Comparison of ENCODE assay signal across 6 cellular contexts in genomic region chr19:57812975-57813820, GRCh38. TPM values are rescaled to one million over a fixed set of nuclear protein-coding genes. Genes with fewer than 3 reads are reported as not detected.
A peak's percentile ranks its signal among the peaks of the same experiment; 100 is the strongest.
DNase-seq lines count a peak whose midpoint lies in the region; ATAC-seq and TF ChIP-seq lines count a peak whose summit lies in the region.
"Not testable (repeated sequence)": the region's sequence is repeated elsewhere in the genome, so short reads cannot be mapped to it uniquely, and the experiment has no call there.

No MANE protein-coding gene starts in this region.

- H3K36me3 Mint-ChIP-seq in GM23338 (ENCODE audit: low read depth) (peaks cover 33% of the 10 kb centered on the region), type B pancreatic cell (peaks cover 20% of the 10 kb centered on the region)
- H3K36me3 Mint-ChIP-seq in activated naive CD8-positive, alpha-beta T cell treated with anti-CD3 and anti-CD28 coated beads, Interleukin-2, amount 50 U/mL, for 24 hours (ENCODE audit: low read depth): peaks cover 32% of the 10 kb centered on the region
- H3K36me3 Mint-ChIP-seq in glutamatergic neuron (ENCODE audit: unreplicated experiment); neural crest cell (ENCODE audit: low read depth): not testable (repeated sequence)

- H3K4me3 ChIP-seq in GM23338: peak overlapping the region; percentile 84
- not testable (repeated sequence) for H3K4me3 ChIP-seq in SU-DHL-6 (ENCODE audit: insufficient read depth, low read length, poor library complexity, severe bottlenecking)

- H3K27me3 ChIP-seq in GM23338 (ENCODE audit: insufficient read depth); SU-DHL-6 (ENCODE audit: low read length): not testable (repeated sequence)

- H3F3A ChIP-seq in GM23338 (replicated peaks; ENCODE audit: low read depth); SU-DHL-6 (ENCODE audit: insufficient read depth): not testable (repeated sequence)

- not testable (repeated sequence) for H3K9me3 ChIP-seq in SU-DHL-6 (ENCODE audit: insufficient read depth, low read length)

- not testable (repeated sequence) for ATAC-seq in GM23338
- peak; percentile 17 for ATAC-seq in activated naive CD8-positive, alpha-beta T cell treated with anti-CD3 and anti-CD28 coated beads, Interleukin-2, amount 50 U/mL, for 24 hours

- H3K79me2 ChIP-seq in GM23338 (replicated peaks; ENCODE audit: insufficient read depth) (peaks cover 45% of the 10 kb centered on the region), SU-DHL-6 (ENCODE audit: insufficient read depth, low read length) (peaks cover 28% of the 10 kb centered on the region)

- not testable (repeated sequence) for H3K27ac ChIP-seq in GM23338 (ENCODE audit: low read depth); SU-DHL-6 (ENCODE audit: low read depth, low read length)

- TF ChIP-seq CTCF in GM23338 (conservative IDR thresholded peaks at IDR 0.05; ENCODE audit: low read depth in 2 of 2); SU-DHL-6 (IDR thresholded peaks at IDR 0.05; ENCODE audit: insufficient read depth, low read length, poor library complexity, severe bottlenecking); glutamatergic neuron (IDR thresholded peaks at IDR 0.05; ENCODE audit: partially characterized antibody, unreplicated experiment); neural crest cell (conservative IDR thresholded peaks at IDR 0.05); type B pancreatic cell (conservative IDR thresholded peaks at IDR 0.05): not testable (repeated sequence)

- not testable (repeated sequence) for H3K9me2 ChIP-seq in GM23338 (ENCODE audit: insufficient read depth); SU-DHL-6 (replicated peaks; ENCODE audit: insufficient read depth, low read length)

- peaks cover 15% of the 10 kb centered on the region for H4K20me1 ChIP-seq in GM23338 (replicated peaks; ENCODE audit: insufficient read depth)
- H4K20me1 ChIP-seq in SU-DHL-6 (ENCODE audit: low read depth, low read length): not testable (repeated sequence)

- H3K9me3 Mint-ChIP-seq in GM23338; activated naive CD8-positive, alpha-beta T cell treated with anti-CD3 and anti-CD28 coated beads, Interleukin-2, amount 50 U/mL, for 24 hours; glutamatergic neuron (ENCODE audit: unreplicated experiment); neural crest cell; type B pancreatic cell: not testable (repeated sequence)

- H3K4me3 Mint-ChIP-seq in GM23338 (peak overlapping the region; percentile 60), glutamatergic neuron (ENCODE audit: unreplicated experiment) (peak overlapping the region; percentile 67), neural crest cell (peak overlapping the region; percentile 70), type B pancreatic cell (peak overlapping the region; percentile 96)
- H3K4me3 Mint-ChIP-seq in activated naive CD8-positive, alpha-beta T cell treated with anti-CD3 and anti-CD28 coated beads, Interleukin-2, amount 50 U/mL, for 24 hours: peak overlapping the region; percentile 91

- peaks cover 26% of the 10 kb centered on the region for H3K4me1 Mint-ChIP-seq in GM23338
- H3K4me1 Mint-ChIP-seq in activated naive CD8-positive, alpha-beta T cell treated with anti-CD3 and anti-CD28 coated beads, Interleukin-2, amount 50 U/mL, for 24 hours: peaks cover 43% of the 10 kb centered on the region
- not testable (repeated sequence) for H3K4me1 Mint-ChIP-seq in glutamatergic neuron (ENCODE audit: low read depth, unreplicated experiment)
- H3K4me1 Mint-ChIP-seq in neural crest cell: peaks cover 19% of the 10 kb centered on the region
- H3K4me1 Mint-ChIP-seq in type B pancreatic cell (ENCODE audit: unreplicated experiment): peaks cover 28% of the 10 kb centered on the region

- not testable (repeated sequence) for H2AFZ ChIP-seq in GM23338; SU-DHL-6 (ENCODE audit: low read depth, low read length, severe bottlenecking)

- not testable (repeated sequence) for H3K4me1 ChIP-seq in GM23338 (ENCODE audit: insufficient read depth)

- H3K9ac ChIP-seq in SU-DHL-6 (ENCODE audit: low read length): not testable (repeated sequence)

- not testable (repeated sequence) for H3K27ac Mint-ChIP-seq in GM23338; glutamatergic neuron (ENCODE audit: unreplicated experiment)
- H3K27ac Mint-ChIP-seq in activated naive CD8-positive, alpha-beta T cell treated with anti-CD3 and anti-CD28 coated beads, Interleukin-2, amount 50 U/mL, for 24 hours: peak overlapping the region; percentile 57
- H3K27ac Mint-ChIP-seq in neural crest cell (ENCODE audit: unreplicated experiment) (peak overlapping the region; percentile 91), type B pancreatic cell (peak overlapping the region; percentile 93)

- DNase-seq in GM23338 (ENCODE audit: low spot score); activated naive CD8-positive, alpha-beta T cell treated with anti-CD3 and anti-CD28 coated beads, Interleukin-2, amount 50 U/mL, for 24 hours; glutamatergic neuron; neural crest cell (ENCODE audit: low read depth, low spot score); type B pancreatic cell (ENCODE audit: extremely low spot score, unreplicated experiment): not testable (repeated sequence)

- peak overlapping the region; percentile 97 for H3K4me2 ChIP-seq in GM23338
- peak overlapping the region; percentile 95 for H3K4me2 ChIP-seq in SU-DHL-6 (ENCODE audit: low read depth, low read length, poor library complexity, severe bottlenecking)

- not testable (repeated sequence) for H3K27me3 Mint-ChIP-seq in GM23338 (ENCODE audit: insufficient read depth, low read depth, poor library complexity); activated naive CD8-positive, alpha-beta T cell treated with anti-CD3 and anti-CD28 coated beads, Interleukin-2, amount 50 U/mL, for 24 hours; glutamatergic neuron (ENCODE audit: unreplicated experiment); neural crest cell (ENCODE audit: low read depth); type B pancreatic cell

- peaks cover 23% of the 10 kb centered on the region for H3K36me3 ChIP-seq in GM23338 (ENCODE audit: insufficient read depth)
- not testable (repeated sequence) for H3K36me3 ChIP-seq in SU-DHL-6 (ENCODE audit: low read length)

RNA-seq across cellular contexts. Expression of gene ZNF552, which starts 1.5 kb away (rescaled TPM):
- total RNA-seq in GM23338 (2014; rRNA removed; shearing (Covaris generic)): 15.7 and 18.9 TPM in 2 replicates
- polyA plus RNA-seq in GM23338 (2016; fragmentation: Nextera tagmentation; extraction: Ambion mirVana): 7.7 and 11.7 TPM in 2 replicates
- total RNA-seq in glutamatergic neuron (ENCODE audit: unreplicated experiment) (14.9 TPM), neural crest cell (7.3 and 8.8 TPM in 2 replicates), type B pancreatic cell (ENCODE audit: low replicate concordance) (19.0 and 30.4 TPM in 2 replicates)

RNA-seq across cellular contexts. Expression of gene ZNF587B, which starts 16.9 kb away (rescaled TPM):
- 62.0 and 69.9 TPM in 2 replicates for total RNA-seq in GM23338 (2014; rRNA removed; shearing (Covaris generic))
- polyA plus RNA-seq in GM23338 (2016; fragmentation: Nextera tagmentation; extraction: Ambion mirVana): 13.7 and 16.6 TPM in 2 replicates
- total RNA-seq in glutamatergic neuron (ENCODE audit: unreplicated experiment) (16.9 TPM), neural crest cell (21.6 and 22.6 TPM in 2 replicates), type B pancreatic cell (ENCODE audit: low replicate concordance) (20.9 and 25.5 TPM in 2 replicates)

RNA-seq across cellular contexts. Expression of gene ZNF587, which starts 36.5 kb away (rescaled TPM):
- 31.8 and 38.7 TPM in 2 replicates for total RNA-seq in GM23338 (2014; rRNA removed; shearing (Covaris generic))
- polyA plus RNA-seq in GM23338 (2016; fragmentation: Nextera tagmentation; extraction: Ambion mirVana): 12.8 and 13.6 TPM in 2 replicates
- 65.0 TPM for total RNA-seq in glutamatergic neuron (ENCODE audit: unreplicated experiment)
- 45.4 and 46.1 TPM in 2 replicates for total RNA-seq in neural crest cell
- total RNA-seq in type B pancreatic cell (ENCODE audit: low replicate concordance): 48.2 and 61.3 TPM in 2 replicates

RNA-seq across cellular contexts. Expression of gene ZNF586, which starts 43.7 kb away (rescaled TPM):
- 12.5 and 16.9 TPM in 2 replicates for total RNA-seq in GM23338 (2014; rRNA removed; shearing (Covaris generic))
- polyA plus RNA-seq in GM23338 (2016; fragmentation: Nextera tagmentation; extraction: Ambion mirVana): 5.2 and 7.2 TPM in 2 replicates
- total RNA-seq in glutamatergic neuron (ENCODE audit: unreplicated experiment) (22.7 TPM), neural crest cell (19.6 and 20.1 TPM in 2 replicates), type B pancreatic cell (ENCODE audit: low replicate concordance) (19.6 and 25.3 TPM in 2 replicates)
